ENCODE assay signal across 32 cellular contexts in genomic region chr4:61663310-61663709, GRCh38.
"Had no signal": no experiment of that assay in that cellular context is flagged by ENCODE, and none has a peak within 500 bp of the region (broad histone marks: within the 10 kb centered on the region; RNA-seq: fewer than 3 reads in every experiment).

No MANE protein-coding gene starts in this region.

- H3K9me3 ChIP-seq: MG63 had no signal

- H3K27ac ChIP-seq: brain microvascular endothelial cell, WERI-Rb-1 had no signal

- H3K27me3 ChIP-seq: brain microvascular endothelial cell, MG63 had no signal

- ATAC-seq: activated CD8-positive, alpha-beta memory T cell treated with anti-CD3 and anti-CD28 coated beads, Interleukin-2, amount 10 ng/mL, durations not matched to agents 7 days and 5 days; Panc1; T-cell had no signal

- DNase-seq: activated CD4-positive, alpha-beta memory T cell treated with anti-CD3 and anti-CD28 coated beads, Interleukin-2, amount 10 ng/mL, durations not matched to agents 7 days and 5 days; activated CD4-positive, alpha-beta T cell treated with anti-CD3 and anti-CD28 coated beads for 1 hour; activated CD4-positive, alpha-beta T cell treated with anti-CD3 and anti-CD28 coated beads for 48 hours; activated CD4-positive, CD25-positive, alpha-beta regulatory T cell; activated CD8-positive, alpha-beta memory T cell treated with anti-CD3 and anti-CD28 coated beads for 24 hours; activated CD8-positive, alpha-beta memory T cell treated with anti-CD3 and anti-CD28 coated beads, Interleukin-2, amount 10 ng/mL, durations not matched to agents 7 days and 5 days; activated CD8-positive, alpha-beta memory T cell treated with anti-CD3 and anti-CD28 coated beads, Interleukin-2, amount 50 U/mL, for 48 hours; activated effector memory CD4-positive, alpha-beta T cell treated with Interleukin-2 at 50 U/mL for 16 hours; activated naive CD4-positive, alpha-beta T cell; activated naive CD4-positive, alpha-beta T cell treated with anti-CD3 and anti-CD28 coated beads, Interleukin-2, amount 50 U/mL, for 16 hours; activated naive CD8-positive, alpha-beta T cell treated with anti-CD3 and anti-CD28 coated beads for 36 hours; activated T-cell treated with anti-CD3 and anti-CD28 coated beads, Interleukin-2, amount 50 U/mL, for 48 hours; amniotic stem cell; aorta; brain microvascular endothelial cell; Kasumi-1; KG1; MG63; NCI-H1048; NCI-H1105 treated with DMSO at 0.1 percent for 48 hours; NCI-H1436; NCI-H1694; NCI-H1930; NCI-H2081 treated with DMSO at 0.1 percent for 48 hours; NCI-H226; NCI-H446 treated with DMSO at 0.1 percent for 48 hours; NCI-H524; NCI-H69; T-cell; T-helper 9 cell; WERI-Rb-1 had no signal

- H3K36me3 ChIP-seq: brain microvascular endothelial cell, MG63, WERI-Rb-1 had no signal

- H3K4me3 ChIP-seq: MG63 had no signal
